8 cellular contexts compared by ENCODE assay signal in the genomic region with DNA sequence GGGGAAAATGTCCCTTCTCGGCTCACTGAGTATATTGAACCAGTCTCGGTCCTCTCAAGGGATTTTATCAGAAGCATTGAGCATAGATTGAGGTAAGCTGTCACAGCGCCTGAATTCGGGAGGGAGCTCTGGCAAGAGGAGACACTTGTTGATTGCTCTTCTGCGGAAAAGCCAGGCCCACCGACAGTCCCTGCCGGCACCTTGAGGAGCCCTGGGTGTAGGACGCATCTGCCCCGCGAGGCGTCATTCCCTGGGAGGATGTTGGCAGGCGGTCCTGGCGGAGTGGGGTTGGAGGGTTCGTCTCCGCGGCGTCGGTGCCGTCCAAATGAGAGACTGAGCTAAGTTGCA. TPM values are rescaled to one million over a fixed set of nuclear protein-coding genes. Genes with fewer than 3 reads are reported as not detected.
DNase-seq lines count a peak whose midpoint lies in the region; ATAC-seq and TF ChIP-seq lines count a peak whose summit lies in the region.

No MANE protein-coding gene starts in this region.

- H3K36me3 ChIP-seq in right lobe of liver: peaks cover 0 to 1% (median 0%) of the 10 kb centered on the region in 4 donors

- H3K9me3 ChIP-seq in right lobe of liver: no peaks in the 10 kb centered on the region

- DNase-seq in DMS114 treated with DMSO at 0.1 percent for 48 hours (lab: John Stamatoyannopoulos, UW; ENCODE audit: unreplicated experiment) (peak; percentile 18), ecto neural progenitor cell (ENCODE audit: low spot score) (peak; percentile 67), right lobe of liver (peak; percentile 58 to 69 (median 60))
- no peak for DNase-seq in Jurkat, Clone E6-1 (ENCODE audit: low read depth, low spot score)
- peak; percentile 13 to 29 for DNase-seq in activated CD4-positive, alpha-beta T cell treated with anti-CD3 and anti-CD28 coated beads, Interleukin-2, amount 50 U/mL, for 4 hours
- DNase-seq in stimulated activated CD4-positive, alpha-beta T cell treated with anti-CD3 and anti-CD28 coated beads, Interleukin-4, amount 100 ng/mL, for 48 hours (ENCODE audit: low read depth in 2 of 2): peak; percentile 15 to 36

- peak overlapping the region; percentile 88 for H3K4me3 ChIP-seq in Jurkat, Clone E6-1 (ENCODE audit: low read length)
- H3K4me3 ChIP-seq in right lobe of liver: peak overlapping the region; percentile 72 to 93 (median 88)

- WGBS in right lobe of liver (ENCODE audit: insufficient coverage, low coverage, low lambda C conversion rate, missing lambda C conversion rate): 0% methylated on average over 6 of the region's 19 CpGs

- ATAC-seq in right lobe of liver (peak in 3 of 4 donors; percentile 1 to 2 (median 2)), GM19324 (IDR thresholded peaks at IDR 0.05; ENCODE audit: low FRiP score, unreplicated experiment) (no peak), GM18907 (IDR thresholded peaks at IDR 0.05; ENCODE audit: unreplicated experiment) (no peak)

- peaks cover 0 to 35% (median 6%) of the 10 kb centered on the region in 4 donors for H3K4me1 ChIP-seq in right lobe of liver

- peak overlapping the region; percentile 69 to 90 (median 81) for H3K27ac ChIP-seq in right lobe of liver

- intact Hi-C loops in right lobe of liver (cut with DNase I): no loop called here

- H3K27me3 ChIP-seq in right lobe of liver: no peaks in the 10 kb centered on the region

- TF ChIP-seq POLR2A in right lobe of liver (IDR thresholded peaks at IDR 0.05): no peak

- no peak for TF ChIP-seq CTCF in right lobe of liver (IDR thresholded peaks at IDR 0.05)

RNA-seq across cellular contexts. Expression of gene FBXO9, which starts 0.8 kb away (rescaled TPM):
- 54.3 TPM for polyA plus RNA-seq in Jurkat, Clone E6-1 (2012; ENCODE audit: insufficient read depth, insufficient read length)
- total RNA-seq in right lobe of liver: 10 to 100 TPM; 24.6 to 78.7 (median 54.1) TPM

RNA-seq across cellular contexts. Expression of gene CILK1, which starts 4.4 kb away (rescaled TPM):
- polyA plus RNA-seq in Jurkat, Clone E6-1 (2012; ENCODE audit: insufficient read depth, insufficient read length): 2.9 TPM
- total RNA-seq in right lobe of liver: 1 to 10 TPM; 5.6 to 7.8 (median 6.9) TPM

Comparison
In these comparisons a context has a peak if more than half of its experiments do, and no peak if none do; other contexts are left out.
1. ATAC-seq: peak in right lobe of liver (3 of 4); none in GM19324 (single experiment) and GM18907 (single experiment).